Comparison of ENCODE assay signal across 22 cellular contexts in the genomic region with DNA sequence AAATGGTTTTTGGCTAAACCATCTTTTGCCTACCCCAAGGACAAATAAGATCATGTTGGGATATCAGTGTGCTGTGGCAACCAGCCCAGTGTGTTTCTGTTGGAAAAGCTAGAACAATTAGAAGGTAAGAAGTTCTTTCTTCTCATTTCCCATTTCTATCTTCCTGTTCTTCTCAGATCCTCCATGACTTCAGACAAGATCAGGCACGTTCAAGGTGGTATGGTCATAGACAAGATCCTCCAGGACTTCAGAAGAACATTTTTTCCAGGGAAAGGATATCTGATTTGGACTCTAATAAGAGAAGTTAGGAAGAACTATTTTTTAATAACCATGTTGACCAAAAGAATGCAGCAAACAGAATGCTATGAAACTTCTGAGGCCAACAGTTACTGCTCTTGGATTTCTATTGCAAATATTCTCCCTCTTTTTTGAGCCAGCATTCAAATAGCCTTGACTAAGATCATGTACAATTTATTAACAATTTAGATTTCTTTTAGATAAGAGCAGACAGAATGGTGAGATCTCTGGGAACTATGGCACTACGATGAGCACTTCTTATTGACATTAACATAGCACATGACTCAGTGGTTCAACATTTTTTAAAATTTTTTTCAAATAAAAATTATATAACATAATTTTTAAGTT.
"Had no signal": no experiment of that assay in that cellular context is flagged by ENCODE, and none has a peak within 500 bp of the region (broad histone marks: within the 10 kb centered on the region; RNA-seq: fewer than 3 reads in every experiment).

No MANE protein-coding gene starts in this region.

- FAIRE-seq: kidney had no signal

- H3K4me1 ChIP-seq: testis had no signal

- H3K27ac Mint-ChIP-seq: activated naive CD4-positive, alpha-beta T cell treated with anti-CD3 and anti-CD28 coated beads, Interleukin-2, amount 50 U/mL, for 24 hours; dendritic cell treated with granulocyte-macrophage colony-stimulating factor and Interleukin-4, amounts not matched to agents 40 ng/mL and 50 ng/mL, for 4 days; nephron progenitor cell; stimulated activated memory B cell treated with anti-CD40 and anti-IgM and Interleukin-4, amounts not matched to agents 10 μg/mL and 1 μg/mL and 100 μg/mL, for 72 hours; type B pancreatic cell had no signal

- H3K27me3 Mint-ChIP-seq: activated naive CD4-positive, alpha-beta T cell treated with anti-CD3 and anti-CD28 coated beads, Interleukin-2, amount 50 U/mL, for 24 hours; dendritic cell treated with granulocyte-macrophage colony-stimulating factor and Interleukin-4, amounts not matched to agents 40 ng/mL and 50 ng/mL, for 4 days; stimulated activated memory B cell treated with anti-CD40 and anti-IgM and Interleukin-4, amounts not matched to agents 10 μg/mL and 1 μg/mL and 100 μg/mL, for 72 hours; type B pancreatic cell had no signal

- H3K4me3 ChIP-seq: ascending aorta, lung, spleen, testis had no signal

- H3K27ac ChIP-seq: ascending aorta, spleen, testis, WERI-Rb-1 had no signal

- ATAC-seq: left lobe of liver; stimulated activated memory B cell treated with anti-CD40 and anti-IgM and Interleukin-4, amounts not matched to agents 10 μg/mL and 1 μg/mL and 100 μg/mL, for 72 hours had no signal

- H3K27me3 ChIP-seq: ascending aorta, spleen, testis had no signal

- H3K36me3 Mint-ChIP-seq: type B pancreatic cell had no signal

- H3K36me3 ChIP-seq: ascending aorta, spleen, WERI-Rb-1 had no signal

- DNase-seq: activated CD4-positive, alpha-beta T cell treated with anti-CD3 and anti-CD28 coated beads, Interleukin-2, amount 50 U/mL, for 4 hours; activated gamma-delta T cell; cerebellar nuclear complex; effector memory CD4-positive, alpha-beta T cell; head of caudate nucleus; kidney; midbrain; nephron progenitor cell; nucleus accumbens; posterior cingulate gyrus; retina; spleen; stimulated activated CD4-positive, alpha-beta T cell treated with anti-CD3 and anti-CD28 coated beads, Interleukin-4, amount 100 ng/mL, for 4 hours; testis; WERI-Rb-1 had no signal

- H3K4me3 Mint-ChIP-seq: activated naive CD4-positive, alpha-beta T cell treated with anti-CD3 and anti-CD28 coated beads, Interleukin-2, amount 50 U/mL, for 24 hours; dendritic cell treated with granulocyte-macrophage colony-stimulating factor and Interleukin-4, amounts not matched to agents 40 ng/mL and 50 ng/mL, for 4 days; nephron progenitor cell; stimulated activated memory B cell treated with anti-CD40 and anti-IgM and Interleukin-4, amounts not matched to agents 10 μg/mL and 1 μg/mL and 100 μg/mL, for 72 hours; type B pancreatic cell had no signal

- H3K9me3 Mint-ChIP-seq: activated naive CD4-positive, alpha-beta T cell treated with anti-CD3 and anti-CD28 coated beads, Interleukin-2, amount 50 U/mL, for 24 hours; dendritic cell treated with granulocyte-macrophage colony-stimulating factor and Interleukin-4, amounts not matched to agents 40 ng/mL and 50 ng/mL, for 4 days; nephron progenitor cell; stimulated activated memory B cell treated with anti-CD40 and anti-IgM and Interleukin-4, amounts not matched to agents 10 μg/mL and 1 μg/mL and 100 μg/mL, for 72 hours; type B pancreatic cell had no signal

- H3K9me3 ChIP-seq: ascending aorta, spleen, testis had no signal
